ENCODE assay signal across 2 cellular contexts in the genomic region with DNA sequence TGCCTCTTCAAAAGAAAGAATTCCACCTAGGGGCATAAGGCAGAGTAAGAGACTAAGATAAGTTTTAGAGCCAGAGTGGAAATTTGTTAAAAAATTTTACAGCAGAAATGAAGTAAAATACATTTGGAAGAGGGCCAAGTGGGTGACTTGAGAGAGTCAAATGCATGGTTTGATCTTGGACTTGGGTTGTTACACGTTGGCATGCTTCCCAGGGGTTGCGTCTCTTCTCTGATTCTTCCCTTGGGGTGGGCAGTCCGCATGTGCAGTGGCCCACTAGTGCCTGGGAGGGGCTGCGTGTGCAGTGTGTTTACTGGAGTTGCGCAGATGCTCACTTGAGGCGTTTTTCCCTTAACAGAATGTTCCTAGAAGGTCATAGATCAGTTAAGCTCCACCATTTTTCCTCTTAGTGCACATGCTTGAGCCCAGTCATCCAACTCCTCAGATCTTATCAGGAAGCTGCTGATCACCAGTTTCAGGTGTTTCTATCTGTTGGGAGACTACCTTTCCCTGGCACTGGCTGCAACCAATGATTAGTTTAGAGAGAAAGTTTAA.
TF ChIP-seq lines count a peak whose summit lies in the region.

No MANE protein-coding gene starts in this region.

TF ChIP-seq in GM23338, 12 proteins besides CTCF, POLR2A, EP300 and RAD21 (continued from another document and continues in another):
- TF ChIP-seq ZNF462 (CRISPR knock-in tag; IDR thresholded peaks at IDR 0.05) (no peak), ZNF114 (CRISPR knock-in tag; IDR thresholded peaks at IDR 0.05) (no peak), ETS1 (IDR thresholded peaks at IDR 0.05) (no peak), STAT1 (IDR thresholded peaks at IDR 0.05; ENCODE audit: unreplicated experiment) (no peak), CREB1 (CRISPR knock-in tag; IDR thresholded peaks at IDR 0.05; ENCODE audit: low read depth) (no peak), ZNF331 (CRISPR knock-in tag; IDR thresholded peaks at IDR 0.05; ENCODE audit: low read depth) (no peak), NANOG (IDR thresholded peaks at IDR 0.05; ENCODE audit: borderline replicate concordance) (no peak), JUNB (IDR thresholded peaks at IDR 0.05; ENCODE audit: unreplicated experiment) (no peak)
- TF ChIP-seq, protein P1, sequence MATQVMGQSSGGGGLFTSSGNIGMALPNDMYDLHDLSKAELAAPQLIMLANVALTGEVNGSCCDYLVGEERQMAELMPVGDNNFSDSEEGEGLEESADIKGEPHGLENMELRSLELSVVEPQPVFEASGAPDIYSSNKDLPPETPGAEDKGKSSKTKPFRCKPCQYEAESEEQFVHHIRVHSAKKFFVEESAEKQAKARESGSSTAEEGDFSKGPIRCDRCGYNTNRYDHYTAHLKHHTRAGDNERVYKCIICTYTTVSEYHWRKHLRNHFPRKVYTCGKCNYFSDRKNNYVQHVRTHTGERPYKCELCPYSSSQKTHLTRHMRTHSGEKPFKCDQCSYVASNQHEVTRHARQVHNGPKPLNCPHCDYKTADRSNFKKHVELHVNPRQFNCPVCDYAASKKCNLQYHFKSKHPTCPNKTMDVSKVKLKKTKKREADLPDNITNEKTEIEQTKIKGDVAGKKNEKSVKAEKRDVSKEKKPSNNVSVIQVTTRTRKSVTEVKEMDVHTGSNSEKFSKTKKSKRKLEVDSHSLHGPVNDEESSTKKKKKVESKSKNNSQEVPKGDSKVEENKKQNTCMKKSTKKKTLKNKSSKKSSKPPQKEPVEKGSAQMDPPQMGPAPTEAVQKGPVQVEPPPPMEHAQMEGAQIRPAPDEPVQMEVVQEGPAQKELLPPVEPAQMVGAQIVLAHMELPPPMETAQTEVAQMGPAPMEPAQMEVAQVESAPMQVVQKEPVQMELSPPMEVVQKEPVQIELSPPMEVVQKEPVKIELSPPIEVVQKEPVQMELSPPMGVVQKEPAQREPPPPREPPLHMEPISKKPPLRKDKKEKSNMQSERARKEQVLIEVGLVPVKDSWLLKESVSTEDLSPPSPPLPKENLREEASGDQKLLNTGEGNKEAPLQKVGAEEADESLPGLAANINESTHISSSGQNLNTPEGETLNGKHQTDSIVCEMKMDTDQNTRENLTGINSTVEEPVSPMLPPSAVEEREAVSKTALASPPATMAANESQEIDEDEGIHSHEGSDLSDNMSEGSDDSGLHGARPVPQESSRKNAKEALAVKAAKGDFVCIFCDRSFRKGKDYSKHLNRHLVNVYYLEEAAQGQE (IDR thresholded peaks at IDR 0.05; ENCODE audit: unreplicated experiment): no peak

TF ChIP-seq in WTC11, 78 proteins besides CTCF, POLR2A, EP300 and RAD21 (continued from another document):
- TF ChIP-seq, protein P2, sequence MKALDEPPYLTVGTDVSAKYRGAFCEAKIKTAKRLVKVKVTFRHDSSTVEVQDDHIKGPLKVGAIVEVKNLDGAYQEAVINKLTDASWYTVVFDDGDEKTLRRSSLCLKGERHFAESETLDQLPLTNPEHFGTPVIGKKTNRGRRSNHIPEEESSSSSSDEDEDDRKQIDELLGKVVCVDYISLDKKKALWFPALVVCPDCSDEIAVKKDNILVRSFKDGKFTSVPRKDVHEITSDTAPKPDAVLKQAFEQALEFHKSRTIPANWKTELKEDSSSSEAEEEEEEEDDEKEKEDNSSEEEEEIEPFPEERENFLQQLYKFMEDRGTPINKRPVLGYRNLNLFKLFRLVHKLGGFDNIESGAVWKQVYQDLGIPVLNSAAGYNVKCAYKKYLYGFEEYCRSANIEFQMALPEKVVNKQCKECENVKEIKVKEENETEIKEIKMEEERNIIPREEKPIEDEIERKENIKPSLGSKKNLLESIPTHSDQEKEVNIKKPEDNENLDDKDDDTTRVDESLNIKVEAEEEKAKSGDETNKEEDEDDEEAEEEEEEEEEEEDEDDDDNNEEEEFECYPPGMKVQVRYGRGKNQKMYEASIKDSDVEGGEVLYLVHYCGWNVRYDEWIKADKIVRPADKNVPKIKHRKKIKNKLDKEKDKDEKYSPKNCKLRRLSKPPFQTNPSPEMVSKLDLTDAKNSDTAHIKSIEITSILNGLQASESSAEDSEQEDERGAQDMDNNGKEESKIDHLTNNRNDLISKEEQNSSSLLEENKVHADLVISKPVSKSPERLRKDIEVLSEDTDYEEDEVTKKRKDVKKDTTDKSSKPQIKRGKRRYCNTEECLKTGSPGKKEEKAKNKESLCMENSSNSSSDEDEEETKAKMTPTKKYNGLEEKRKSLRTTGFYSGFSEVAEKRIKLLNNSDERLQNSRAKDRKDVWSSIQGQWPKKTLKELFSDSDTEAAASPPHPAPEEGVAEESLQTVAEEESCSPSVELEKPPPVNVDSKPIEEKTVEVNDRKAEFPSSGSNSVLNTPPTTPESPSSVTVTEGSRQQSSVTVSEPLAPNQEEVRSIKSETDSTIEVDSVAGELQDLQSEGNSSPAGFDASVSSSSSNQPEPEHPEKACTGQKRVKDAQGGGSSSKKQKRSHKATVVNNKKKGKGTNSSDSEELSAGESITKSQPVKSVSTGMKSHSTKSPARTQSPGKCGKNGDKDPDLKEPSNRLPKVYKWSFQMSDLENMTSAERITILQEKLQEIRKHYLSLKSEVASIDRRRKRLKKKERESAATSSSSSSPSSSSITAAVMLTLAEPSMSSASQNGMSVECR (CRISPR knock-in tag; IDR thresholded peaks at IDR 0.05; ENCODE audit: borderline replicate concordance): no peak
- TF ChIP-seq FOXJ3 (CRISPR knock-in tag; IDR thresholded peaks at IDR 0.05; ENCODE audit: borderline replicate concordance) (no peak), ESRRA (CRISPR knock-in tag; IDR thresholded peaks at IDR 0.05; ENCODE audit: borderline replicate concordance) (no peak), SOX15 (CRISPR knock-in tag; IDR thresholded peaks at IDR 0.05) (no peak), HMGA2 (CRISPR knock-in tag; IDR thresholded peaks at IDR 0.05) (no peak), OVOL2 (CRISPR knock-in tag; IDR thresholded peaks at IDR 0.05; ENCODE audit: borderline replicate concordance) (no peak), GABPB1 (CRISPR knock-in tag; IDR thresholded peaks at IDR 0.05) (no peak), ZNF671 (CRISPR knock-in tag; IDR thresholded peaks at IDR 0.05) (no peak)
